Comparison of ENCODE assay signal across 11 cellular contexts in genomic region chr6:1796706-1797529, GRCh38.
DNase-seq lines count a peak whose midpoint lies in the region; ATAC-seq lines count a peak whose summit lies in the region.
"Had no signal": no experiment of that assay in that cellular context is flagged by ENCODE, and none has a peak within 500 bp of the region (broad histone marks: within the 10 kb centered on the region; RNA-seq: fewer than 3 reads in every experiment).

No MANE protein-coding gene starts in this region.

- ATAC-seq in GM18517 (IDR thresholded peaks at IDR 0.05; ENCODE audit: unreplicated experiment) = peak; percentile 82
- peak; percentile 75 for ATAC-seq in GM21526 (IDR thresholded peaks at IDR 0.05; ENCODE audit: low FRiP score, unreplicated experiment)
- ATAC-seq in HG03159 (IDR thresholded peaks at IDR 0.05; ENCODE audit: unreplicated experiment) = peak; percentile 91
- ATAC-seq: psoas muscle had no signal

- DNase-seq in germinal center (ENCODE audit: low spot score) (peak; percentile 8), ecto neural progenitor cell (ENCODE audit: low spot score) (no peak), hepatic stellate cell (ENCODE audit: low spot score) (no peak), A172 (ENCODE audit: low spot score) (no peak)
- no peak for DNase-seq in stimulated activated naive CD4-positive, alpha-beta T cell treated with Interleukin-2 at 50 U/mL for 16 hours (lab: John Stamatoyannopoulos, UW)
- DNase-seq: Peyer's patch; psoas muscle; stimulated activated CD8-positive, alpha-beta memory T cell treated with anti-CD3 and anti-CD28 coated beads, Interleukin-4, amount 100 ng/mL, for 48 hours had no signal
